In the genomic region with DNA sequence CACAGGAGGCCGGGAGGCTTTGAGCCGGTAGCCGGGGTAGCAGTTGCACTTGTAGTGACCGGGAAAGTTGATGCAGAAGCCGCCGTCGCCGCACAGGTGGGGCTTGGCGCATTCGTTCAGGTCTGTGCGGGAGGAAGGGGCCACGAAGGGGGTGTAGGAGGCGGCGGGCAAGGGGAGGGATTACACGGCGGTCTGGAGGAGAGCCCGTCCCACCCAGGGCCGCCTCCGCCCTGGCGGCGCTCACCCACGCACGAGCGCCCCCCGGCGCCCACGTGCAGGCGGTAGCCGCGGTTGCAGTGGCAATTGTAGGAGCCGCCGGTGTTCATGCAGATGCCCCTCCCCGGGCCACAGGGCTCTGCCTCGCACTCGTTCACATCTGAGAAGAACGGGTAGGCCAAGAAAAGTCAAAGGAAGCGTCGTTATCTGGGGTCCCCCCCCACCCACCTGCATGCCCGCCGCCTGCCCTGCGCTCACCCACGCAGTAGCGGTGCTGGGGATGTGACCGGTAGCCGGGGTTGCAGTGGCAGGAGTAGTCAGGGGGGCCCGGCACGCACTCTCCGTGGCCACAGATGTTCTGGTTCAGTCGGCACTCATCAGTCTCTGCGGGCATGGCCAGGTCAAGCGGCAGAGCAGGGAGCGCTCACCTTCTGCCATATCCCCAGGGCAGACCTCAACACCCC, we compare ENCODE assay signal across 1 cellular context.
TF ChIP-seq lines count a peak whose summit lies in the region.

No MANE protein-coding gene starts in this region.

TF ChIP-seq in GM23338, 12 proteins besides CTCF, POLR2A, EP300 and RAD21:
- TF ChIP-seq ZNF331 (CRISPR knock-in tag; IDR thresholded peaks at IDR 0.05; ENCODE audit: low read depth) = no peak
- TF ChIP-seq POLR2AphosphoS5 (IDR thresholded peaks at IDR 0.05; ENCODE audit: low read depth) = no peak
- no peak for TF ChIP-seq STAT1 (IDR thresholded peaks at IDR 0.05; ENCODE audit: unreplicated experiment)
- TF ChIP-seq REST (IDR thresholded peaks at IDR 0.05; ENCODE audit: unreplicated experiment) = no peak
- no peak for TF ChIP-seq ZNF462 (CRISPR knock-in tag; IDR thresholded peaks at IDR 0.05)
- TF ChIP-seq EZH2phosphoT487 (IDR thresholded peaks at IDR 0.05; ENCODE audit: unreplicated experiment) = no peak
- TF ChIP-seq JUNB (IDR thresholded peaks at IDR 0.05; ENCODE audit: unreplicated experiment) = no peak
- no peak for TF ChIP-seq NANOG (IDR thresholded peaks at IDR 0.05; ENCODE audit: borderline replicate concordance)
- TF ChIP-seq, protein P1, sequence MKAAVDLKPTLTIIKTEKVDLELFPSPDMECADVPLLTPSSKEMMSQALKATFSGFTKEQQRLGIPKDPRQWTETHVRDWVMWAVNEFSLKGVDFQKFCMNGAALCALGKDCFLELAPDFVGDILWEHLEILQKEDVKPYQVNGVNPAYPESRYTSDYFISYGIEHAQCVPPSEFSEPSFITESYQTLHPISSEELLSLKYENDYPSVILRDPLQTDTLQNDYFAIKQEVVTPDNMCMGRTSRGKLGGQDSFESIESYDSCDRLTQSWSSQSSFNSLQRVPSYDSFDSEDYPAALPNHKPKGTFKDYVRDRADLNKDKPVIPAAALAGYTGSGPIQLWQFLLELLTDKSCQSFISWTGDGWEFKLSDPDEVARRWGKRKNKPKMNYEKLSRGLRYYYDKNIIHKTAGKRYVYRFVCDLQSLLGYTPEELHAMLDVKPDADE (IDR thresholded peaks at IDR 0.05) = no peak
- TF ChIP-seq ZNF114 (CRISPR knock-in tag; IDR thresholded peaks at IDR 0.05) = no peak
- TF ChIP-seq EZH2 (IDR thresholded peaks at IDR 0.05; ENCODE audit: low read depth, unreplicated experiment) = no peak
- no peak for TF ChIP-seq CREB1 (CRISPR knock-in tag; IDR thresholded peaks at IDR 0.05; ENCODE audit: low read depth)
